In genomic region chr12:42426733-42427132, GRCh38 we compare ENCODE assay signal across 12 cellular contexts.
DNase-seq lines count a peak whose midpoint lies in the region; ATAC-seq and TF ChIP-seq lines count a peak whose summit lies in the region.
"Had no signal": no experiment of that assay in that cellular context is flagged by ENCODE, and none has a peak within 500 bp of the region (broad histone marks: within the 10 kb centered on the region; RNA-seq: fewer than 3 reads in every experiment).

No MANE protein-coding gene starts in this region.

- no peak for TF ChIP-seq EP300 in esophagus muscularis mucosa (IDR thresholded peaks at IDR 0.05)

- H3K36me3 ChIP-seq in mesodermal cell (ENCODE audit: control insufficient read depth, insufficient read depth, low read length) (peaks cover 38% of the 10 kb centered on the region), esophagus muscularis mucosa (peaks cover 0 to 4% (median under 1%) of the 10 kb centered on the region in 4 donors)

- H3K4me3 ChIP-seq in mesodermal cell (ENCODE audit: extremely low read depth, insufficient read depth, low read length, poor library complexity, severe bottlenecking) (no peak overlapping the region), esophagus muscularis mucosa (no peak overlapping the region)

- peaks cover 13% of the 10 kb centered on the region for H3K4me1 ChIP-seq in mesodermal cell (ENCODE audit: control insufficient read depth, insufficient read depth, low read length, poor library complexity, severe bottlenecking)
- peaks cover 9 to 14% (median 12%) of the 10 kb centered on the region in 4 donors for H3K4me1 ChIP-seq in esophagus muscularis mucosa

- peak overlapping the region; percentile 65 for H3K27ac Mint-ChIP-seq in chondrocyte (ENCODE audit: unreplicated experiment)

- DNase-seq in activated CD4-positive, alpha-beta T cell treated with anti-CD3 and anti-CD28 coated beads for 48 hours = peak; percentile 8
- DNase-seq in activated CD4-positive, alpha-beta T cell treated with anti-CD3 and anti-CD28 coated beads, Interleukin-2, amount 50 U/mL, for 1 hour = no peak
- DNase-seq in LHCN-M2 (ENCODE audit: low read depth) = peak; percentile 55
- no peak for DNase-seq in chondrocyte (ENCODE audit: low spot score)
- no peak for DNase-seq in esophagus muscularis mucosa (ENCODE audit: extremely low spot score)
- DNase-seq in NCI-H2227 treated with DMSO at 0.1 percent for 48 hours (lab: John Stamatoyannopoulos, UW) = no peak
- DNase-seq: left ventricle myocardium superior; NCI-H1930; stimulated activated CD4-positive, alpha-beta T cell treated with anti-CD3 and anti-CD28 coated beads, Interleukin-4, amount 100 ng/mL, for 4 hours had no signal

- ATAC-seq in HG03135 (IDR thresholded peaks at IDR 0.05; ENCODE audit: unreplicated experiment) = no peak
- ATAC-seq: left ventricle myocardium superior had no signal

- H3K36me3 Mint-ChIP-seq in chondrocyte (ENCODE audit: low read depth) = peaks cover 13% of the 10 kb centered on the region

- no peak for TF ChIP-seq POLR2A in esophagus muscularis mucosa (IDR thresholded peaks at IDR 0.05; ENCODE audit: low read depth)

- H3K27ac ChIP-seq in mesodermal cell (ENCODE audit: low read depth, low read length, severe bottlenecking) (peak overlapping the region; percentile 63), esophagus muscularis mucosa (replicated peaks in 1 of 4) (no peak overlapping the region)
- H3K27ac ChIP-seq: VCaP had no signal

- intact Hi-C loops in esophagus muscularis mucosa (cut with DNase I) = no loop called here

- TF ChIP-seq CTCF in chondrocyte (IDR thresholded peaks at IDR 0.05) (no peak), esophagus muscularis mucosa (IDR thresholded peaks at IDR 0.05) (no peak)

- H3K4me3 Mint-ChIP-seq in chondrocyte (ENCODE audit: unreplicated experiment) = no peak overlapping the region

- H3K9me3 ChIP-seq in mesodermal cell (ENCODE audit: control insufficient read depth, low read length) = no peaks in the 10 kb centered on the region
- no peaks in the 10 kb centered on the region for H3K9me3 ChIP-seq in esophagus muscularis mucosa

- H3K9me3 Mint-ChIP-seq in chondrocyte (ENCODE audit: low read depth) = peaks cover 11% of the 10 kb centered on the region

- WGBS in mesodermal cell (ENCODE audit: insufficient coverage in 2 of 2), 2 experiments = 43 to 65% methylated on average over 4 to 5 of the region's 6 CpGs
- WGBS in esophagus muscularis mucosa = 83% methylated on average over 6 of the region's 6 CpGs

- no peaks in the 10 kb centered on the region for H3K27me3 Mint-ChIP-seq in chondrocyte (ENCODE audit: low read depth)

- H3K4me1 Mint-ChIP-seq in chondrocyte (ENCODE audit: low read depth) = peaks cover 49% of the 10 kb centered on the region

- H3K27me3 ChIP-seq in esophagus muscularis mucosa = no peaks in the 10 kb centered on the region

Comparison
In these comparisons a context has a peak if more than half of its experiments do, and no peak if none do; other contexts are left out.
1. DNase-seq: peak in activated CD4-positive, alpha-beta T cell treated with anti-CD3 and anti-CD28 coated beads for 48 hours (single experiment) and LHCN-M2 (single experiment); none in activated CD4-positive, alpha-beta T cell treated with anti-CD3 and anti-CD28 coated beads, Interleukin-2, amount 50 U/mL, for 1 hour (single experiment), chondrocyte (single experiment), esophagus muscularis mucosa (single experiment) and NCI-H2227 treated with DMSO at 0.1 percent for 48 hours (single experiment).